Comparison of ENCODE assay signal across 1 cellular context in genomic region chr19:49912965-49913685, GRCh38.
TF ChIP-seq lines count a peak whose summit lies in the region.

No MANE protein-coding gene starts in this region.

TF ChIP-seq in H1, 55 proteins besides CTCF, POLR2A, EP300 and RAD21:
- no peak for TF ChIP-seq GTF2F1 (IDR thresholded peaks at IDR 0.05; ENCODE audit: borderline replicate concordance, low read depth, low read length)
- TF ChIP-seq TCF12 (IDR thresholded peaks at IDR 0.05; ENCODE audit: low read depth, low read length): no peak
- no peak for TF ChIP-seq KDM4A (IDR thresholded peaks at IDR 0.05; ENCODE audit: low read depth, low read length, severe bottlenecking)
- no peak for TF ChIP-seq HDAC6 (IDR thresholded peaks at IDR 0.05; ENCODE audit: low read depth, low read length)
- no peak for TF ChIP-seq CTBP2 (IDR thresholded peaks at IDR 0.05; ENCODE audit: borderline replicate concordance, insufficient read depth, insufficient read length, low read length)
- TF ChIP-seq TBP (IDR thresholded peaks at IDR 0.05; ENCODE audit: low read depth, low read length): no peak
- no peak for TF ChIP-seq EZH2 (IDR thresholded peaks at IDR 0.05; ENCODE audit: low read depth, low read length, severe bottlenecking)
- no peak for TF ChIP-seq ASH2L (IDR thresholded peaks at IDR 0.05; ENCODE audit: low read length)
- TF ChIP-seq SP2 (IDR thresholded peaks at IDR 0.05; ENCODE audit: low read length): no peak
- no peak for TF ChIP-seq BRCA1 (IDR thresholded peaks at IDR 0.05; ENCODE audit: low read depth, low read length)
- TF ChIP-seq YY1 (IDR thresholded peaks at IDR 0.05; ENCODE audit: low read depth, low read length): no peak
- no peak for TF ChIP-seq E2F6 (IDR thresholded peaks at IDR 0.05)
